Comparison of ENCODE assay signal across 11 cellular contexts in genomic region chr22:19892925-19893324, GRCh38. TPM values are rescaled to one million over a fixed set of nuclear protein-coding genes. Genes with fewer than 3 reads are reported as not detected.
DNase-seq lines count a peak whose midpoint lies in the region; ATAC-seq and TF ChIP-seq lines count a peak whose summit lies in the region.
"Had no signal": no experiment of that assay in that cellular context is flagged by ENCODE, and none has a peak within 500 bp of the region (broad histone marks: within the 10 kb centered on the region; RNA-seq: fewer than 3 reads in every experiment).

No MANE protein-coding gene starts in this region.

- no peak for ATAC-seq in CD8-positive, alpha-beta T cell
- peak; percentile 15 for ATAC-seq in omental fat pad (ENCODE audit: low FRiP score)

- H3K27ac ChIP-seq in CD8-positive, alpha-beta T cell (ENCODE audit: low read depth, low read length): peak overlapping the region; percentile 82
- peak overlapping the region; percentile 100 for H3K27ac ChIP-seq in OCI-LY1 (ENCODE audit: low read depth, low read length, poor library complexity, severe bottlenecking)

- DNase-seq in CD8-positive, alpha-beta T cell: no peak
- no peak for DNase-seq in omental fat pad (ENCODE audit: low spot score)
- no peak for DNase-seq in ureter (ENCODE audit: low spot score)
- no peak for DNase-seq in NCI-H2081 treated with DMSO at 0.1 percent for 48 hours (lab: John Stamatoyannopoulos, UW)
- no peak for DNase-seq in NOMO-1 treated with dmso at 0.1 percent for 144 hours (lab: John Stamatoyannopoulos, UW; ENCODE audit: unreplicated experiment)
- no peak for DNase-seq in CD1c-positive myeloid dendritic cell (ENCODE audit: extremely low spot score)
- DNase-seq: KG1, NCI-H2107, posterior cingulate gyrus had no signal

- no peaks in the 10 kb centered on the region for H3K9me3 Mint-ChIP-seq in CD8-positive, alpha-beta T cell
- H3K9me3 Mint-ChIP-seq in brain: no peaks in the 10 kb centered on the region

- H3F3A ChIP-seq in OCI-LY1 (ENCODE audit: insufficient read depth, low read length): no peaks in the 10 kb centered on the region

- CTCF ChIA-PET in CD8-positive, alpha-beta T cell (lab: Charles Lee): interaction anchor here (3.9 kb wide), 1 partner anchor 38 kb away, joined by 17 read pairs; the partner anchor contains the start of genes GNB1L and RTL10

- no peaks in the 10 kb centered on the region for H3K9me2 ChIP-seq in OCI-LY1 (ENCODE audit: low read depth, low read length)

- H3K9ac ChIP-seq in OCI-LY1 (ENCODE audit: low read length): peak overlapping the region; percentile 70; the same call in 1 of the 2 replicates

- H3K79me2 ChIP-seq in OCI-LY1 (ENCODE audit: insufficient read depth, low read length): no peaks in the 10 kb centered on the region

- no peaks in the 10 kb centered on the region for H3K27me3 ChIP-seq in CD8-positive, alpha-beta T cell (ENCODE audit: insufficient read depth, low read length)
- H3K27me3 ChIP-seq in OCI-LY1 (ENCODE audit: insufficient read depth, low read length): no peaks in the 10 kb centered on the region

- H3K27ac Mint-ChIP-seq in CD8-positive, alpha-beta T cell: peak overlapping the region; percentile 99
- peak overlapping the region in 3 of 5 experiments; percentile 28 to 87 (median 41) for H3K27ac Mint-ChIP-seq in brain

- no peaks in the 10 kb centered on the region for H3K27me3 Mint-ChIP-seq in CD8-positive, alpha-beta T cell (ENCODE audit: low read depth)
- no peaks in the 10 kb centered on the region for H3K27me3 Mint-ChIP-seq in brain

- peak overlapping the region; percentile 62; the same call in 1 of the 2 replicates for H3K4me2 ChIP-seq in OCI-LY1 (ENCODE audit: low read length)

- no peak for TF ChIP-seq CTCF in CD8-positive, alpha-beta T cell (IDR thresholded peaks at IDR 0.05)
- TF ChIP-seq CTCF in OCI-LY1 (IDR thresholded peaks at IDR 0.05; ENCODE audit: low read length) (no peak), brain (conservative IDR thresholded peaks at IDR 0.05) (no peak), omental fat pad (IDR thresholded peaks at IDR 0.05) (no peak)

- H3K4me1 Mint-ChIP-seq in CD8-positive, alpha-beta T cell (ENCODE audit: low read depth): peaks cover 85% of the 10 kb centered on the region
- H3K4me1 Mint-ChIP-seq in brain: peaks cover 51% of the 10 kb centered on the region

- intact Hi-C loops in CD8-positive, alpha-beta T cell (cut with DNase I, micrococcal nuclease): loop anchor here (1.0 to 5.0 kb wide), 3 partner anchors 38 to 136 kb away; partner anchors contain the start of genes COMT (in 1 of the 2) and TXNRD2 (in 1 of the 2)

- peaks cover 8% of the 10 kb centered on the region for H3K36me3 Mint-ChIP-seq in CD8-positive, alpha-beta T cell
- no peaks in the 10 kb centered on the region for H3K36me3 Mint-ChIP-seq in brain

- H2AFZ ChIP-seq in OCI-LY1 (ENCODE audit: low read length): no peak overlapping the region

- H3K4me1 ChIP-seq in CD8-positive, alpha-beta T cell (ENCODE audit: insufficient read depth, low read length): peaks cover 84% of the 10 kb centered on the region
- H3K4me1 ChIP-seq in OCI-LY1 (ENCODE audit: insufficient read depth, low read length, severe bottlenecking): peaks cover 70% of the 10 kb centered on the region

- peak overlapping the region; percentile 55 for H3K4me3 ChIP-seq in CD8-positive, alpha-beta T cell (ENCODE audit: low read depth, low read length)
- no peak overlapping the region for H3K4me3 ChIP-seq in OCI-LY1 (ENCODE audit: low read depth, low read length, poor library complexity, severe bottlenecking)

- no peaks in the 10 kb centered on the region for H4K20me1 ChIP-seq in OCI-LY1 (ENCODE audit: insufficient read depth, low read length)

- no peaks in the 10 kb centered on the region for H3K36me3 ChIP-seq in CD8-positive, alpha-beta T cell (ENCODE audit: insufficient read depth, low read length)
- no peaks in the 10 kb centered on the region for H3K36me3 ChIP-seq in OCI-LY1 (ENCODE audit: insufficient read depth, low read length)

- peak overlapping the region; percentile 58 for H3K4me3 Mint-ChIP-seq in CD8-positive, alpha-beta T cell
- no peak overlapping the region for H3K4me3 Mint-ChIP-seq in brain

- POLR2A ChIA-PET in CD8-positive, alpha-beta T cell (lab: Charles Lee): interaction anchor here (1.1 to 2.0 kb wide), 3 partner anchors 12 to 38 kb away, joined by 4 to 32 read pairs (median 4); partner anchors contain the start of genes GNB1L and RTL10

- no peaks in the 10 kb centered on the region for H3K9me3 ChIP-seq in CD8-positive, alpha-beta T cell (ENCODE audit: low read length)
- no peaks in the 10 kb centered on the region for H3K9me3 ChIP-seq in OCI-LY1 (ENCODE audit: low read length)

RNA-seq across cellular contexts. Expression of gene GNB1L, which starts 38.3 kb away (rescaled TPM):
- 1 to 10 TPM; 5.8 to 6.9 TPM for total RNA-seq in CD8-positive, alpha-beta T cell
- polyA plus RNA-seq in brain (ENCODE audit: insufficient read depth, low read depth, low replicate concordance): 9.5 TPM
- total RNA-seq in omental fat pad (1 to 10 TPM; 4.3 to 7.6 (median 6.1) TPM), ureter (6.0 TPM)

RNA-seq across cellular contexts. Expression of gene RTL10, which starts 38.3 kb away (rescaled TPM):
- total RNA-seq in CD8-positive, alpha-beta T cell: 10 to 100 TPM; 21.5 to 22.9 TPM
- 16.2 TPM for polyA plus RNA-seq in brain (ENCODE audit: insufficient read depth, low read depth, low replicate concordance)
- 10 to 100 TPM in 3 of 4 donors, 1 to 10 TPM in 1; 7.6 to 12.6 (median 10.4) TPM for total RNA-seq in omental fat pad
- 28.6 TPM for total RNA-seq in ureter

RNA-seq across cellular contexts. Expression of gene COMT, which starts 48.6 kb away (rescaled TPM):
- total RNA-seq in CD8-positive, alpha-beta T cell: 10 to 100 TPM; 10.5 to 11.0 TPM
- polyA plus RNA-seq in brain (ENCODE audit: insufficient read depth, low read depth, low replicate concordance): 161 TPM
- 100 to 1,000 TPM; 166 to 214 (median 180) TPM for total RNA-seq in omental fat pad
- 202 TPM for total RNA-seq in ureter

RNA-seq across cellular contexts. Expression of gene TXNRD2, which starts 48.7 kb away (rescaled TPM):
- total RNA-seq in CD8-positive, alpha-beta T cell: 10 to 100 TPM; 11.0 to 14.1 TPM
- polyA plus RNA-seq in brain (ENCODE audit: insufficient read depth, low read depth, low replicate concordance): 22.2 TPM
- total RNA-seq in omental fat pad (10 to 100 TPM; 10.1 to 24.4 (median 15.1) TPM), ureter (41.6 TPM)

Comparison
In these comparisons a context has a peak if more than half of its experiments do, and no peak if none do; other contexts are left out.
1. RNA of gene COMT, which starts 48.6 kb away (total RNA-seq): 202 TPM in ureter (single experiment) and 166 to 214 TPM in omental fat pad; 10.5 to 11.0 TPM in CD8-positive, alpha-beta T cell; every median in the first group is over 10 times any median in the second.